ENCODE assay signal across 2 cellular contexts in the genomic region with DNA sequence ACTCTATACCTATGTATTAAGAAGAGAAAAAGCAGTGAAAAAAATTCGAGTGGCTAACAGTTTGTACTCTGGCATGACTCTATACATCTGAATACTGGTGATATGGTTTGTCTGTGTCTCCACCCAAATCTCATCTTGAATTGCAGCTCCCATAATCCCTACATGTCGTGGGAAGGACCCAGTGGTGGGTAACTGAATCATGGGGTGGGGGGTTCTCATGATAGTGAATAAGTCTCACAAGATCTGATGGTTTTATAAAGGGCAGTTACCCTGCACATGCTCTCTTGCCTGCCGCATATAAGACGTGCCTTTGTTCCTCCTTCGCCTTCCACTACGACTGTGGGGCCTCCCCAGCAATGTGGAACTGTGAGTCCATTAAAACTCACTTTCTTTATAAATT.
TF ChIP-seq lines count a peak whose summit lies in the region.

No MANE protein-coding gene starts in this region.

TF ChIP-seq in GM23338, 12 proteins besides CTCF, POLR2A, EP300 and RAD21:
- TF ChIP-seq ZNF331 (CRISPR knock-in tag; IDR thresholded peaks at IDR 0.05; ENCODE audit: low read depth) (no peak), EZH2 (IDR thresholded peaks at IDR 0.05; ENCODE audit: low read depth, unreplicated experiment) (no peak), NANOG (IDR thresholded peaks at IDR 0.05; ENCODE audit: borderline replicate concordance) (no peak), JUNB (IDR thresholded peaks at IDR 0.05; ENCODE audit: unreplicated experiment) (no peak), EZH2phosphoT487 (IDR thresholded peaks at IDR 0.05; ENCODE audit: unreplicated experiment) (no peak), POLR2AphosphoS5 (IDR thresholded peaks at IDR 0.05; ENCODE audit: low read depth) (no peak), STAT1 (IDR thresholded peaks at IDR 0.05; ENCODE audit: unreplicated experiment) (no peak)
- TF ChIP-seq, protein P1, sequence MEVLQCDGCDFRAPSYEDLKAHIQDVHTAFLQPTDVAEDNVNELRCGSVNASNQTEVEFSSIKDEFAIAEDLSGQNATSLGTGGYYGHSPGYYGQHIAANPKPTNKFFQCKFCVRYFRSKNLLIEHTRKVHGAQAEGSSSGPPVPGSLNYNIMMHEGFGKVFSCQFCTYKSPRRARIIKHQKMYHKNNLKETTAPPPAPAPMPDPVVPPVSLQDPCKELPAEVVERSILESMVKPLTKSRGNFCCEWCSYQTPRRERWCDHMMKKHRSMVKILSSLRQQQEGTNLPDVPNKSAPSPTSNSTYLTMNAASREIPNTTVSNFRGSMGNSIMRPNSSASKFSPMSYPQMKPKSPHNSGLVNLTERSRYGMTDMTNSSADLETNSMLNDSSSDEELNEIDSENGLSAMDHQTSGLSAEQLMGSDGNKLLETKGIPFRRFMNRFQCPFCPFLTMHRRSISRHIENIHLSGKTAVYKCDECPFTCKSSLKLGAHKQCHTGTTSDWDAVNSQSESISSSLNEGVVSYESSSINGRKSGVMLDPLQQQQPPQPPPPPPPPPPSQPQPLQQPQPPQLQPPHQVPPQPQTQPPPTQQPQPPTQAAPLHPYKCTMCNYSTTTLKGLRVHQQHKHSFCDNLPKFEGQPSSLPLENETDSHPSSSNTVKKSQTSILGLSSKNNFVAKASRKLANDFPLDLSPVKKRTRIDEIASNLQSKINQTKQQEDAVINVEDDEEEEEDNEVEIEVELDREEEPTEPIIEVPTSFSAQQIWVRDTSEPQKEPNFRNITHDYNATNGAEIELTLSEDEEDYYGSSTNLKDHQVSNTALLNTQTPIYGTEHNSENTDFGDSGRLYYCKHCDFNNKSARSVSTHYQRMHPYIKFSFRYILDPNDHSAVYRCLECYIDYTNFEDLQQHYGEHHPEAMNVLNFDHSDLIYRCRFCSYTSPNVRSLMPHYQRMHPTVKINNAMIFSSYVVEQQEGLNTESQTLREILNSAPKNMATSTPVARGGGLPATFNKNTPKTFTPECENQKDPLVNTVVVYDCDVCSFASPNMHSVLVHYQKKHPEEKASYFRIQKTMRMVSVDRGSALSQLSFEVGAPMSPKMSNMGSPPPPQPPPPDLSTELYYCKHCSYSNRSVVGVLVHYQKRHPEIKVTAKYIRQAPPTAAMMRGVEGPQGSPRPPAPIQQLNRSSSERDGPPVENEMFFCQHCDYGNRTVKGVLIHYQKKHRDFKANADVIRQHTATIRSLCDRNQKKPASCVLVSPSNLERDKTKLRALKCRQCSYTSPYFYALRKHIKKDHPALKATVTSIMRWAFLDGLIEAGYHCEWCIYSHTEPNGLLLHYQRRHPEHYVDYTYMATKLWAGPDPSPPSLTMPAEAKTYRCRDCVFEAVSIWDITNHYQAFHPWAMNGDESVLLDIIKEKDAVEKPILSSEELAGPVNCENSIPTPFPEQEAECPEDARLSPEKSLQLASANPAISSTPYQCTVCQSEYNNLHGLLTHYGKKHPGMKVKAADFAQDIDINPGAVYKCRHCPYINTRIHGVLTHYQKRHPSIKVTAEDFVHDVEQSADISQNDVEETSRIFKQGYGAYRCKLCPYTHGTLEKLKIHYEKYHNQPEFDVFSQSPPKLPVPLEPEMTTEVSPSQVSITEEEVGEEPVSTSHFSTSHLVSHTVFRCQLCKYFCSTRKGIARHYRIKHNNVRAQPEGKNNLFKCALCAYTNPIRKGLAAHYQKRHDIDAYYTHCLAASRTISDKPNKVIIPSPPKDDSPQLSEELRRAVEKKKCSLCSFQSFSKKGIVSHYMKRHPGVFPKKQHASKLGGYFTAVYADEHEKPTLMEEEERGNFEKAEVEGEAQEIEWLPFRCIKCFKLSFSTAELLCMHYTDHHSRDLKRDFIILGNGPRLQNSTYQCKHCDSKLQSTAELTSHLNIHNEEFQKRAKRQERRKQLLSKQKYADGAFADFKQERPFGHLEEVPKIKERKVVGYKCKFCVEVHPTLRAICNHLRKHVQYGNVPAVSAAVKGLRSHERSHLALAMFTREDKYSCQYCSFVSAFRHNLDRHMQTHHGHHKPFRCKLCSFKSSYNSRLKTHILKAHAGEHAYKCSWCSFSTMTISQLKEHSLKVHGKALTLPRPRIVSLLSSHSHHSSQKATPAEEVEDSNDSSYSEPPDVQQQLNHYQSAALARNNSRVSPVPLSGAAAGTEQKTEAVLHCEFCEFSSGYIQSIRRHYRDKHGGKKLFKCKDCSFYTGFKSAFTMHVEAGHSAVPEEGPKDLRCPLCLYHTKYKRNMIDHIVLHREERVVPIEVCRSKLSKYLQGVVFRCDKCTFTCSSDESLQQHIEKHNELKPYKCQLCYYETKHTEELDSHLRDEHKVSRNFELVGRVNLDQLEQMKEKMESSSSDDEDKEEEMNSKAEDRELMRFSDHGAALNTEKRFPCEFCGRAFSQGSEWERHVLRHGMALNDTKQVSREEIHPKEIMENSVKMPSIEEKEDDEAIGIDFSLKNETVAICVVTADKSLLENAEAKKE (CRISPR knock-in tag; IDR thresholded peaks at IDR 0.05) = no peak
- TF ChIP-seq, protein P2, sequence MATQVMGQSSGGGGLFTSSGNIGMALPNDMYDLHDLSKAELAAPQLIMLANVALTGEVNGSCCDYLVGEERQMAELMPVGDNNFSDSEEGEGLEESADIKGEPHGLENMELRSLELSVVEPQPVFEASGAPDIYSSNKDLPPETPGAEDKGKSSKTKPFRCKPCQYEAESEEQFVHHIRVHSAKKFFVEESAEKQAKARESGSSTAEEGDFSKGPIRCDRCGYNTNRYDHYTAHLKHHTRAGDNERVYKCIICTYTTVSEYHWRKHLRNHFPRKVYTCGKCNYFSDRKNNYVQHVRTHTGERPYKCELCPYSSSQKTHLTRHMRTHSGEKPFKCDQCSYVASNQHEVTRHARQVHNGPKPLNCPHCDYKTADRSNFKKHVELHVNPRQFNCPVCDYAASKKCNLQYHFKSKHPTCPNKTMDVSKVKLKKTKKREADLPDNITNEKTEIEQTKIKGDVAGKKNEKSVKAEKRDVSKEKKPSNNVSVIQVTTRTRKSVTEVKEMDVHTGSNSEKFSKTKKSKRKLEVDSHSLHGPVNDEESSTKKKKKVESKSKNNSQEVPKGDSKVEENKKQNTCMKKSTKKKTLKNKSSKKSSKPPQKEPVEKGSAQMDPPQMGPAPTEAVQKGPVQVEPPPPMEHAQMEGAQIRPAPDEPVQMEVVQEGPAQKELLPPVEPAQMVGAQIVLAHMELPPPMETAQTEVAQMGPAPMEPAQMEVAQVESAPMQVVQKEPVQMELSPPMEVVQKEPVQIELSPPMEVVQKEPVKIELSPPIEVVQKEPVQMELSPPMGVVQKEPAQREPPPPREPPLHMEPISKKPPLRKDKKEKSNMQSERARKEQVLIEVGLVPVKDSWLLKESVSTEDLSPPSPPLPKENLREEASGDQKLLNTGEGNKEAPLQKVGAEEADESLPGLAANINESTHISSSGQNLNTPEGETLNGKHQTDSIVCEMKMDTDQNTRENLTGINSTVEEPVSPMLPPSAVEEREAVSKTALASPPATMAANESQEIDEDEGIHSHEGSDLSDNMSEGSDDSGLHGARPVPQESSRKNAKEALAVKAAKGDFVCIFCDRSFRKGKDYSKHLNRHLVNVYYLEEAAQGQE (IDR thresholded peaks at IDR 0.05; ENCODE audit: unreplicated experiment) = no peak

TF ChIP-seq in GM12878, 131 proteins besides CTCF, POLR2A, EP300 and RAD21 (continues in another document):
- no peak for TF ChIP-seq ASH2L (IDR thresholded peaks at IDR 0.05; ENCODE audit: borderline replicate concordance, low read depth)
- TF ChIP-seq, protein P3, sequence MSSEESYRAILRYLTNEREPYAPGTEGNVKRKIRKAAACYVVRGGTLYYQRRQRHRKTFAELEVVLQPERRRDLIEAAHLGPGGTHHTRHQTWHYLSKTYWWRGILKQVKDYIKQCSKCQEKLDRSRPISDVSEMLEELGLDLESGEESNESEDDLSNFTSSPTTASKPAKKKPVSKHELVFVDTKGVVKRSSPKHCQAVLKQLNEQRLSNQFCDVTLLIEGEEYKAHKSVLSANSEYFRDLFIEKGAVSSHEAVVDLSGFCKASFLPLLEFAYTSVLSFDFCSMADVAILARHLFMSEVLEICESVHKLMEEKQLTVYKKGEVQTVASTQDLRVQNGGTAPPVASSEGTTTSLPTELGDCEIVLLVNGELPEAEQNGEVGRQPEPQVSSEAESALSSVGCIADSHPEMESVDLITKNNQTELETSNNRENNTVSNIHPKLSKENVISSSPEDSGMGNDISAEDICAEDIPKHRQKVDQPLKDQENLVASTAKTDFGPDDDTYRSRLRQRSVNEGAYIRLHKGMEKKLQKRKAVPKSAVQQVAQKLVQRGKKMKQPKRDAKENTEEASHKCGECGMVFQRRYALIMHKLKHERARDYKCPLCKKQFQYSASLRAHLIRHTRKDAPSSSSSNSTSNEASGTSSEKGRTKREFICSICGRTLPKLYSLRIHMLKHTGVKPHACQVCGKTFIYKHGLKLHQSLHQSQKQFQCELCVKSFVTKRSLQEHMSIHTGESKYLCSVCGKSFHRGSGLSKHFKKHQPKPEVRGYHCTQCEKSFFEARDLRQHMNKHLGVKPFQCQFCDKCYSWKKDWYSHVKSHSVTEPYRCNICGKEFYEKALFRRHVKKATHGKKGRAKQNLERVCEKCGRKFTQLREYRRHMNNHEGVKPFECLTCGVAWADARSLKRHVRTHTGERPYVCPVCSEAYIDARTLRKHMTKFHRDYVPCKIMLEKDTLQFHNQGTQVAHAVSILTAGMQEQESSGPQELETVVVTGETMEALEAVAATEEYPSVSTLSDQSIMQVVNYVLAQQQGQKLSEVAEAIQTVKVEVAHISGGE (CRISPR knock-in tag; IDR thresholded peaks at IDR 0.05) = no peak
- no peak for TF ChIP-seq MEF2A (IDR thresholded peaks at IDR 0.05; ENCODE audit: insufficient read depth, low read depth, low read length)
- TF ChIP-seq, protein P4, sequence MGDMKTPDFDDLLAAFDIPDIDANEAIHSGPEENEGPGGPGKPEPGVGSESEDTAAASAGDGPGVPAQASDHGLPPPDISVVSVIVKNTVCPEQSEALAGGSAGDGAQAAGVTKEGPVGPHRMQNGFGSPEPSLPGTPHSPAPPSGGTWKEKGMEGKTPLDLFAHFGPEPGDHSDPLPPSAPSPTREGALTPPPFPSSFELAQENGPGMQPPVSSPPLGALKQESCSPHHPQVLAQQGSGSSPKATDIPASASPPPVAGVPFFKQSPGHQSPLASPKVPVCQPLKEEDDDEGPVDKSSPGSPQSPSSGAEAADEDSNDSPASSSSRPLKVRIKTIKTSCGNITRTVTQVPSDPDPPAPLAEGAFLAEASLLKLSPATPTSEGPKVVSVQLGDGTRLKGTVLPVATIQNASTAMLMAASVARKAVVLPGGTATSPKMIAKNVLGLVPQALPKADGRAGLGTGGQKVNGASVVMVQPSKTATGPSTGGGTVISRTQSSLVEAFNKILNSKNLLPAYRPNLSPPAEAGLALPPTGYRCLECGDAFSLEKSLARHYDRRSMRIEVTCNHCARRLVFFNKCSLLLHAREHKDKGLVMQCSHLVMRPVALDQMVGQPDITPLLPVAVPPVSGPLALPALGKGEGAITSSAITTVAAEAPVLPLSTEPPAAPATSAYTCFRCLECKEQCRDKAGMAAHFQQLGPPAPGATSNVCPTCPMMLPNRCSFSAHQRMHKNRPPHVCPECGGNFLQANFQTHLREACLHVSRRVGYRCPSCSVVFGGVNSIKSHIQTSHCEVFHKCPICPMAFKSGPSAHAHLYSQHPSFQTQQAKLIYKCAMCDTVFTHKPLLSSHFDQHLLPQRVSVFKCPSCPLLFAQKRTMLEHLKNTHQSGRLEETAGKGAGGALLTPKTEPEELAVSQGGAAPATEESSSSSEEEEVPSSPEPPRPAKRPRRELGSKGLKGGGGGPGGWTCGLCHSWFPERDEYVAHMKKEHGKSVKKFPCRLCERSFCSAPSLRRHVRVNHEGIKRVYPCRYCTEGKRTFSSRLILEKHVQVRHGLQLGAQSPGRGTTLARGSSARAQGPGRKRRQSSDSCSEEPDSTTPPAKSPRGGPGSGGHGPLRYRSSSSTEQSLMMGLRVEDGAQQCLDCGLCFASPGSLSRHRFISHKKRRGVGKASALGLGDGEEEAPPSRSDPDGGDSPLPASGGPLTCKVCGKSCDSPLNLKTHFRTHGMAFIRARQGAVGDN (IDR thresholded peaks at IDR 0.05) = no peak
- TF ChIP-seq NFIC (IDR thresholded peaks at IDR 0.05; ENCODE audit: low read depth, low read length) = no peak
- no peak for TF ChIP-seq EZH2 (IDR thresholded peaks at IDR 0.05; ENCODE audit: borderline replicate concordance, control insufficient read depth, low read depth, low read length)
- no peak for TF ChIP-seq RELA (IDR thresholded peaks at IDR 0.05; ENCODE audit: borderline replicate concordance, partially characterized antibody)
- TF ChIP-seq JUND (IDR thresholded peaks at IDR 0.05; ENCODE audit: low read depth, low read length) = no peak
- TF ChIP-seq, protein P5, sequence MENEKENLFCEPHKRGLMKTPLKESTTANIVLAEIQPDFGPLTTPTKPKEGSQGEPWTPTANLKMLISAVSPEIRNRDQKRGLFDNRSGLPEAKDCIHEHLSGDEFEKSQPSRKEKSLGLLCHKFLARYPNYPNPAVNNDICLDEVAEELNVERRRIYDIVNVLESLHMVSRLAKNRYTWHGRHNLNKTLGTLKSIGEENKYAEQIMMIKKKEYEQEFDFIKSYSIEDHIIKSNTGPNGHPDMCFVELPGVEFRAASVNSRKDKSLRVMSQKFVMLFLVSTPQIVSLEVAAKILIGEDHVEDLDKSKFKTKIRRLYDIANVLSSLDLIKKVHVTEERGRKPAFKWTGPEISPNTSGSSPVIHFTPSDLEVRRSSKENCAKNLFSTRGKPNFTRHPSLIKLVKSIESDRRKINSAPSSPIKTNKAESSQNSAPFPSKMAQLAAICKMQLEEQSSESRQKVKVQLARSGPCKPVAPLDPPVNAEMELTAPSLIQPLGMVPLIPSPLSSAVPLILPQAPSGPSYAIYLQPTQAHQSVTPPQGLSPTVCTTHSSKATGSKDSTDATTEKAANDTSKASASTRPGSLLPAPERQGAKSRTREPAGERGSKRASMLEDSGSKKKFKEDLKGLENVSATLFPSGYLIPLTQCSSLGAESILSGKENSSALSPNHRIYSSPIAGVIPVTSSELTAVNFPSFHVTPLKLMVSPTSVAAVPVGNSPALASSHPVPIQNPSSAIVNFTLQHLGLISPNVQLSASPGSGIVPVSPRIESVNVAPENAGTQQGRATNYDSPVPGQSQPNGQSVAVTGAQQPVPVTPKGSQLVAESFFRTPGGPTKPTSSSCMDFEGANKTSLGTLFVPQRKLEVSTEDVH (IDR thresholded peaks at IDR 0.05; ENCODE audit: low read depth, partially characterized antibody) = no peak
- TF ChIP-seq, protein P6, sequence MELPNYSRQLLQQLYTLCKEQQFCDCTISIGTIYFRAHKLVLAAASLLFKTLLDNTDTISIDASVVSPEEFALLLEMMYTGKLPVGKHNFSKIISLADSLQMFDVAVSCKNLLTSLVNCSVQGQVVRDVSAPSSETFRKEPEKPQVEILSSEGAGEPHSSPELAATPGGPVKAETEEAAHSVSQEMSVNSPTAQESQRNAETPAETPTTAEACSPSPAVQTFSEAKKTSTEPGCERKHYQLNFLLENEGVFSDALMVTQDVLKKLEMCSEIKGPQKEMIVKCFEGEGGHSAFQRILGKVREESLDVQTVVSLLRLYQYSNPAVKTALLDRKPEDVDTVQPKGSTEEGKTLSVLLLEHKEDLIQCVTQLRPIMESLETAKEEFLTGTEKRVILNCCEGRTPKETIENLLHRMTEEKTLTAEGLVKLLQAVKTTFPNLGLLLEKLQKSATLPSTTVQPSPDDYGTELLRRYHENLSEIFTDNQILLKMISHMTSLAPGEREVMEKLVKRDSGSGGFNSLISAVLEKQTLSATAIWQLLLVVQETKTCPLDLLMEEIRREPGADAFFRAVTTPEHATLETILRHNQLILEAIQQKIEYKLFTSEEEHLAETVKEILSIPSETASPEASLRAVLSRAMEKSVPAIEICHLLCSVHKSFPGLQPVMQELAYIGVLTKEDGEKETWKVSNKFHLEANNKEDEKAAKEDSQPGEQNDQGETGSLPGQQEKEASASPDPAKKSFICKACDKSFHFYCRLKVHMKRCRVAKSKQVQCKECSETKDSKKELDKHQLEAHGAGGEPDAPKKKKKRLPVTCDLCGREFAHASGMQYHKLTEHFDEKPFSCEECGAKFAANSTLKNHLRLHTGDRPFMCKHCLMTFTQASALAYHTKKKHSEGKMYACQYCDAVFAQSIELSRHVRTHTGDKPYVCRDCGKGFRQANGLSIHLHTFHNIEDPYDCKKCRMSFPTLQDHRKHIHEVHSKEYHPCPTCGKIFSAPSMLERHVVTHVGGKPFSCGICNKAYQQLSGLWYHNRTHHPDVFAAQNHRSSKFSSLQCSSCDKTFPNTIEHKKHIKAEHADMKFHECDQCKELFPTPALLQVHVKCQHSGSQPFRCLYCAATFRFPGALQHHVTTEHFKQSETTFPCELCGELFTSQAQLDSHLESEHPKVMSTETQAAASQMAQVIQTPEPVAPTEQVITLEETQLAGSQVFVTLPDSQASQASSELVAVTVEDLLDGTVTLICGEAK (IDR thresholded peaks at IDR 0.05; ENCODE audit: borderline replicate concordance) = no peak
- TF ChIP-seq POLR2AphosphoS5 (IDR thresholded peaks at IDR 0.05; ENCODE audit: low read length) = no peak
- TF ChIP-seq ZNF622 (IDR thresholded peaks at IDR 0.05) = no peak
